Comparison of ENCODE assay signal across 8 cellular contexts in the genomic region with DNA sequence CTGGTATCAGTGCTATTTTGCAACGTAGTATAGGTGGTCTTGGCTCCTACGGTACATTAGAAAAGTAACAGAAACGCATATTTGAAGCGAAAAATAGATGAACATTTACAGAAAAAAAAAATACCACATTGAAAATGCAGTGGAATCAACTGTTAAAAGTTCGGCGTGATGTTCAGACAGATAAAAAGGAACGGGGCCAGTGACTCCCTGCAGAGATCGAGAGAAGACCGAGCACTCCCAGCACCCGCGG. TPM values are rescaled to one million over a fixed set of nuclear protein-coding genes. Genes with fewer than 3 reads are reported as not detected.
DNase-seq lines count a peak whose midpoint lies in the region; ATAC-seq lines count a peak whose summit lies in the region.

No MANE protein-coding gene starts in this region.

- peak overlapping the region; percentile 76 for H3K9ac ChIP-seq in iPS-15b (ENCODE audit: low read depth, low read length)

- H3K4me3 Mint-ChIP-seq in activated T-helper 2 cell treated with anti-CD3 and anti-CD28 coated beads, Interferon-gamma antibody, Interleukin-2, Interleukin-4, amounts not matched to agents 10 μg/mL and 5 μg/mL and 100 μg/mL, durations not matched to agents 14 hours and 24 hours and 36 hours (ENCODE audit: low read depth): peak overlapping the region; percentile 88
- peak overlapping the region; percentile 90 for H3K4me3 Mint-ChIP-seq in stimulated activated effector memory CD8-positive, alpha-beta T cell treated with anti-CD3 and anti-CD28 coated beads, Interleukin-12 subunit alpha, Interleukin-12 subunit beta, amount 100 ng/mL, for 72 hours

- H3K9me3 Mint-ChIP-seq in activated T-helper 2 cell treated with anti-CD3 and anti-CD28 coated beads, Interferon-gamma antibody, Interleukin-2, Interleukin-4, amounts not matched to agents 10 μg/mL and 5 μg/mL and 100 μg/mL, durations not matched to agents 14 hours and 24 hours and 36 hours: no peaks in the 10 kb centered on the region
- H3K9me3 Mint-ChIP-seq in stimulated activated effector memory CD8-positive, alpha-beta T cell treated with anti-CD3 and anti-CD28 coated beads, Interleukin-12 subunit alpha, Interleukin-12 subunit beta, amount 100 ng/mL, for 72 hours: no peaks in the 10 kb centered on the region

- peak overlapping the region; percentile 14 for H3K27ac Mint-ChIP-seq in activated T-helper 2 cell treated with anti-CD3 and anti-CD28 coated beads, Interferon-gamma antibody, Interleukin-2, Interleukin-4, amounts not matched to agents 10 μg/mL and 5 μg/mL and 100 μg/mL, durations not matched to agents 14 hours and 24 hours and 36 hours
- H3K27ac Mint-ChIP-seq in stimulated activated effector memory CD8-positive, alpha-beta T cell treated with anti-CD3 and anti-CD28 coated beads, Interleukin-12 subunit alpha, Interleukin-12 subunit beta, amount 100 ng/mL, for 72 hours: peak overlapping the region; percentile 70

- H3K36me3 ChIP-seq in iPS-15b (ENCODE audit: control insufficient read depth, insufficient read depth, low read length): peaks cover 2% of the 10 kb centered on the region

- H3K4me1 ChIP-seq in iPS-15b (ENCODE audit: control insufficient read depth, insufficient read depth, low read length): no peaks in the 10 kb centered on the region

- peak overlapping the region; percentile 78 for H3K4me3 ChIP-seq in iPS-15b (ENCODE audit: low read depth, low read length)

- H3K27me3 ChIP-seq in iPS-15b (ENCODE audit: control insufficient read depth, insufficient read depth, low read length): no peaks in the 10 kb centered on the region

- no peak for DNase-seq in activated T-helper 2 cell treated with anti-CD3 and anti-CD28 coated beads, Interferon-gamma antibody, Interleukin-2, Interleukin-4, amounts not matched to agents 10 μg/mL and 5 μg/mL and 100 μg/mL, durations not matched to agents 14 hours and 24 hours and 36 hours (ENCODE audit: low spot score)
- no peak for DNase-seq in stimulated activated effector memory CD8-positive, alpha-beta T cell treated with anti-CD3 and anti-CD28 coated beads, Interleukin-12 subunit alpha, Interleukin-12 subunit beta, amount 100 ng/mL, for 72 hours (ENCODE audit: low spot score in 2 of 2)
- DNase-seq in middle frontal gyrus (ENCODE audit: extremely low spot score, low spot score): no peak
- DNase-seq in nucleus accumbens (lab: John Stamatoyannopoulos, UW): no peak

- H3K9me3 ChIP-seq in iPS-15b (ENCODE audit: control insufficient read depth, insufficient read depth, low read length): no peaks in the 10 kb centered on the region

- no peaks in the 10 kb centered on the region for H3K27me3 Mint-ChIP-seq in activated T-helper 2 cell treated with anti-CD3 and anti-CD28 coated beads, Interferon-gamma antibody, Interleukin-2, Interleukin-4, amounts not matched to agents 10 μg/mL and 5 μg/mL and 100 μg/mL, durations not matched to agents 14 hours and 24 hours and 36 hours (ENCODE audit: low read depth)

- intact Hi-C loops in activated T-helper 2 cell treated with anti-CD3 and anti-CD28 coated beads, Interferon-gamma antibody, Interleukin-2, Interleukin-4, amounts not matched to agents 10 μg/mL and 5 μg/mL and 100 μg/mL, durations not matched to agents 14 hours and 24 hours and 36 hours (cut with micrococcal nuclease): loop anchor here (2.0 to 10.0 kb wide), 4 partner anchors 30 to 405 kb away; a partner anchor contains a TSS

- ATAC-seq in HG02943 (IDR thresholded peaks at IDR 0.05; ENCODE audit: low read depth, unreplicated experiment): peak; percentile 12
- ATAC-seq in stimulated activated effector memory CD8-positive, alpha-beta T cell treated with anti-CD3 and anti-CD28 coated beads, Interleukin-12 subunit alpha, Interleukin-12 subunit beta, amount 100 ng/mL, for 72 hours: no peak
- ATAC-seq in HG03521 (IDR thresholded peaks at IDR 0.05; ENCODE audit: unreplicated experiment): no peak
- no peak for ATAC-seq in GM18861 (IDR thresholded peaks at IDR 0.05; ENCODE audit: unreplicated experiment)

- peaks cover 5% of the 10 kb centered on the region for H3K36me3 Mint-ChIP-seq in activated T-helper 2 cell treated with anti-CD3 and anti-CD28 coated beads, Interferon-gamma antibody, Interleukin-2, Interleukin-4, amounts not matched to agents 10 μg/mL and 5 μg/mL and 100 μg/mL, durations not matched to agents 14 hours and 24 hours and 36 hours (ENCODE audit: low read depth)
- peaks cover 15% of the 10 kb centered on the region for H3K36me3 Mint-ChIP-seq in stimulated activated effector memory CD8-positive, alpha-beta T cell treated with anti-CD3 and anti-CD28 coated beads, Interleukin-12 subunit alpha, Interleukin-12 subunit beta, amount 100 ng/mL, for 72 hours

- peaks cover 13% of the 10 kb centered on the region for H3K4me1 Mint-ChIP-seq in activated T-helper 2 cell treated with anti-CD3 and anti-CD28 coated beads, Interferon-gamma antibody, Interleukin-2, Interleukin-4, amounts not matched to agents 10 μg/mL and 5 μg/mL and 100 μg/mL, durations not matched to agents 14 hours and 24 hours and 36 hours (ENCODE audit: low read depth)
- H3K4me1 Mint-ChIP-seq in stimulated activated effector memory CD8-positive, alpha-beta T cell treated with anti-CD3 and anti-CD28 coated beads, Interleukin-12 subunit alpha, Interleukin-12 subunit beta, amount 100 ng/mL, for 72 hours: peaks cover 27% of the 10 kb centered on the region

RNA-seq across cellular contexts. Expression of a gene that starts 0.4 kb away (rescaled TPM):
- 5.6 and 7.7 TPM in 2 replicates for total RNA-seq in activated T-helper 2 cell treated with anti-CD3 and anti-CD28 coated beads, Interferon-gamma antibody, Interleukin-2, Interleukin-4, amounts not matched to agents 10 μg/mL and 5 μg/mL and 100 μg/mL, durations not matched to agents 14 hours and 24 hours and 36 hours

RNA-seq across cellular contexts. Expression of a gene that starts 16.7 kb away (rescaled TPM):
- 0.71 and 1.1 TPM in 2 replicates for total RNA-seq in activated T-helper 2 cell treated with anti-CD3 and anti-CD28 coated beads, Interferon-gamma antibody, Interleukin-2, Interleukin-4, amounts not matched to agents 10 μg/mL and 5 μg/mL and 100 μg/mL, durations not matched to agents 14 hours and 24 hours and 36 hours

RNA-seq across cellular contexts. Expression of a gene that starts 45.5 kb away (rescaled TPM):
- not detected in 2 replicates for total RNA-seq in activated T-helper 2 cell treated with anti-CD3 and anti-CD28 coated beads, Interferon-gamma antibody, Interleukin-2, Interleukin-4, amounts not matched to agents 10 μg/mL and 5 μg/mL and 100 μg/mL, durations not matched to agents 14 hours and 24 hours and 36 hours
